Comparison of ENCODE assay signal across 1 cellular context in the genomic region with DNA sequence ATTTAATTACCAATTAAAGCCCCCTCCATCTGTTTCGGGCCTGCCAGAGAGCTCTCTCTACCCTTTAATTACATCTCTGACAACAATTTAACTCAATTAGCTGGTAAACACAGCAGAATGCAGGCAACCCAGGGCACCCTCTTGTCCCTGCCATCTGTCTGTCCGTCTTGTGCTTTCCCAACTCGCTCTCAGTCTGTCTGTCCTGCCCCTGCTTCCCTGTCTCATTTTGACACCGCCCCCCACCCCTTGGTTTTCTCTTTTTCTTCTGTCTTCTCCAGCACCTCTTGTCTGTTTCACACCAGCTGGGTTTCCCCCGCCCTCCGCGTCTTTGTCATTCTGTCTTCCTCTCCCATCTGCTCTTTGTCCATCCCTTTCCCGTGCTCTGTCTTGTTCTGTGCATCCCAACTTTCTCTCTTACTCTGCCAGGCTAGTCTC.
TF ChIP-seq lines count a peak whose summit lies in the region.

No MANE protein-coding gene starts in this region.

TF ChIP-seq in HepG2, 621 proteins besides CTCF, POLR2A, EP300 and RAD21:
- no peak for TF ChIP-seq CBX1 (IDR thresholded peaks at IDR 0.05; ENCODE audit: low read depth)
- 0 out of 2 replicates have a peak, but pooled peaks have one; percentile 8 for TF ChIP-seq FOXA1 (IDR thresholded peaks at IDR 0.05)
- TF ChIP-seq FOXA1 (CRISPR knock-in tag; IDR thresholded peaks at IDR 0.05), result no peak
- TF ChIP-seq, protein P1, sequence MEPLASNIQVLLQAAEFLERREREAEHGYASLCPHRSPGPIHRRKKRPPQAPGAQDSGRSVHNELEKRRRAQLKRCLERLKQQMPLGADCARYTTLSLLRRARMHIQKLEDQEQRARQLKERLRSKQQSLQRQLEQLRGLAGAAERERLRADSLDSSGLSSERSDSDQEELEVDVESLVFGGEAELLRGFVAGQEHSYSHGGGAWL (CRISPR knock-in tag; IDR thresholded peaks at IDR 0.05), result no peak
- TF ChIP-seq BRD4 (CRISPR knock-in tag; IDR thresholded peaks at IDR 0.05), result no peak
- TF ChIP-seq, protein P2, sequence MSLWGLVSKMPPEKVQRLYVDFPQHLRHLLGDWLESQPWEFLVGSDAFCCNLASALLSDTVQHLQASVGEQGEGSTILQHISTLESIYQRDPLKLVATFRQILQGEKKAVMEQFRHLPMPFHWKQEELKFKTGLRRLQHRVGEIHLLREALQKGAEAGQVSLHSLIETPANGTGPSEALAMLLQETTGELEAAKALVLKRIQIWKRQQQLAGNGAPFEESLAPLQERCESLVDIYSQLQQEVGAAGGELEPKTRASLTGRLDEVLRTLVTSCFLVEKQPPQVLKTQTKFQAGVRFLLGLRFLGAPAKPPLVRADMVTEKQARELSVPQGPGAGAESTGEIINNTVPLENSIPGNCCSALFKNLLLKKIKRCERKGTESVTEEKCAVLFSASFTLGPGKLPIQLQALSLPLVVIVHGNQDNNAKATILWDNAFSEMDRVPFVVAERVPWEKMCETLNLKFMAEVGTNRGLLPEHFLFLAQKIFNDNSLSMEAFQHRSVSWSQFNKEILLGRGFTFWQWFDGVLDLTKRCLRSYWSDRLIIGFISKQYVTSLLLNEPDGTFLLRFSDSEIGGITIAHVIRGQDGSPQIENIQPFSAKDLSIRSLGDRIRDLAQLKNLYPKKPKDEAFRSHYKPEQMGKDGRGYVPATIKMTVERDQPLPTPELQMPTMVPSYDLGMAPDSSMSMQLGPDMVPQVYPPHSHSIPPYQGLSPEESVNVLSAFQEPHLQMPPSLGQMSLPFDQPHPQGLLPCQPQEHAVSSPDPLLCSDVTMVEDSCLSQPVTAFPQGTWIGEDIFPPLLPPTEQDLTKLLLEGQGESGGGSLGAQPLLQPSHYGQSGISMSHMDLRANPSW (CRISPR knock-in tag; IDR thresholded peaks at IDR 0.05; ENCODE audit: borderline replicate concordance), result no peak
